In the genomic region with DNA sequence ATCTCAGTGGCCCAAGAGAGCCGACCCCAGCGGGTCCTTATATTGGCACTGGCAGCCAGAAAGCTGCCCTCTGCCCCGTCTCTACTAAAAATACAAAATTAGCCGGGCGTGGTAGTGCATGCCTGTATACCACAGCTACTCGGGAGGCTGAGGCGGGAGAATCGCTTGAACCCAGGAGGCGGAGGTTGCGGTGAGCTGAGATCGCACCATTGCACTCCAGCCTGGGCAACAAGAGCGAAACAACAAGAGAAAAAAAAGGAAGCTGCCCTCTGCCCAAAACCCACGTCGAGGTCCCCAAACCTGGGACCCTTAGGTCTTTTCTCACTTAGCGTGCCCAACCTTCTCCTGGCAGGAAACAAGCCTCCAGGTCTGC, we compare ENCODE assay signal across 2 cellular contexts. TPM values are rescaled to one million over a fixed set of nuclear protein-coding genes. Genes with fewer than 3 reads are reported as not detected.
DNase-seq lines count a peak whose midpoint lies in the region; TF ChIP-seq lines count a peak whose summit lies in the region.
"Not testable (repeated sequence)": the region's sequence is repeated elsewhere in the genome, so short reads cannot be mapped to it uniquely, and the experiment has no call there.

No MANE protein-coding gene starts in this region.

- TF ChIP-seq CTCF in osteocyte (IDR thresholded peaks at IDR 0.05): not testable (repeated sequence)

- DNase-seq in activated CD4-positive, alpha-beta T cell treated with anti-CD3 and anti-CD28 coated beads, Interleukin-2, amount 10 ng/mL, durations not matched to agents 7 days and 5 days; osteocyte (ENCODE audit: extremely low spot score, unreplicated experiment): not testable (repeated sequence)

- not testable (repeated sequence) for H3K27me3 Mint-ChIP-seq in activated CD4-positive, alpha-beta T cell treated with anti-CD3 and anti-CD28 coated beads, Interleukin-2, amount 10 ng/mL, durations not matched to agents 7 days and 5 days; osteocyte (ENCODE audit: unreplicated experiment)

- peaks cover 78% of the 10 kb centered on the region for H3K4me1 Mint-ChIP-seq in activated CD4-positive, alpha-beta T cell treated with anti-CD3 and anti-CD28 coated beads, Interleukin-2, amount 10 ng/mL, durations not matched to agents 7 days and 5 days
- H3K4me1 Mint-ChIP-seq in osteocyte (ENCODE audit: unreplicated experiment): peaks cover 24% of the 10 kb centered on the region

- POLR2A ChIA-PET in activated CD4-positive, alpha-beta T cell treated with anti-CD3 and anti-CD28 coated beads, Interleukin-2, amount 10 ng/mL, durations not matched to agents 7 days and 5 days (lab: Charles Lee): interaction anchor here (0.7 to 1.2 kb wide), 2 partner anchors 19 to 479 kb away, joined by 3 to 4 read pairs; no protein-coding TSS in a partner anchor

- CTCF ChIA-PET in activated CD4-positive, alpha-beta T cell treated with anti-CD3 and anti-CD28 coated beads, Interleukin-2, amount 10 ng/mL, durations not matched to agents 7 days and 5 days (lab: Charles Lee): interaction anchor here (1.3 to 2.6 kb wide), 7 partner anchors 9 to 116 kb away, joined by 4 to 13 read pairs (median 6); a partner anchor contains a TSS

- H3K36me3 Mint-ChIP-seq in activated CD4-positive, alpha-beta T cell treated with anti-CD3 and anti-CD28 coated beads, Interleukin-2, amount 10 ng/mL, durations not matched to agents 7 days and 5 days (ENCODE audit: low read depth): peaks cover 60% of the 10 kb centered on the region
- peaks cover 25% of the 10 kb centered on the region for H3K36me3 Mint-ChIP-seq in osteocyte (ENCODE audit: unreplicated experiment)

- H3K9me3 Mint-ChIP-seq in activated CD4-positive, alpha-beta T cell treated with anti-CD3 and anti-CD28 coated beads, Interleukin-2, amount 10 ng/mL, durations not matched to agents 7 days and 5 days; osteocyte (ENCODE audit: unreplicated experiment): not testable (repeated sequence)

- H3K27ac Mint-ChIP-seq in activated CD4-positive, alpha-beta T cell treated with anti-CD3 and anti-CD28 coated beads, Interleukin-2, amount 10 ng/mL, durations not matched to agents 7 days and 5 days: peak overlapping the region; percentile 94
- peak overlapping the region; percentile 83 for H3K27ac Mint-ChIP-seq in osteocyte (ENCODE audit: unreplicated experiment)

- peak overlapping the region; percentile 97 for H3K4me3 Mint-ChIP-seq in activated CD4-positive, alpha-beta T cell treated with anti-CD3 and anti-CD28 coated beads, Interleukin-2, amount 10 ng/mL, durations not matched to agents 7 days and 5 days
- peak overlapping the region; percentile 92 for H3K4me3 Mint-ChIP-seq in osteocyte (ENCODE audit: unreplicated experiment)

RNA-seq across cellular contexts. Expression of a gene that starts 0.9 kb away (rescaled TPM):
- 100 to 1,000 TPM; 370 to 419 TPM for total RNA-seq in activated CD4-positive, alpha-beta T cell treated with anti-CD3 and anti-CD28 coated beads, Interleukin-2, amount 10 ng/mL, durations not matched to agents 7 days and 5 days
- total RNA-seq in osteocyte: 141 and 147 TPM in 2 replicates

RNA-seq across cellular contexts. Expression of a gene that starts 20.6 kb away (rescaled TPM):
- under 1 TPM; 0.29 to 0.57 TPM for total RNA-seq in activated CD4-positive, alpha-beta T cell treated with anti-CD3 and anti-CD28 coated beads, Interleukin-2, amount 10 ng/mL, durations not matched to agents 7 days and 5 days
- total RNA-seq in osteocyte: not detected in 2 replicates

RNA-seq across cellular contexts. Expression of a gene that starts 24.0 kb away (rescaled TPM):
- total RNA-seq in activated CD4-positive, alpha-beta T cell treated with anti-CD3 and anti-CD28 coated beads, Interleukin-2, amount 10 ng/mL, durations not matched to agents 7 days and 5 days: 100 to 1,000 TPM; 102 to 125 TPM
- total RNA-seq in osteocyte: 47.5 and 51.4 TPM in 2 replicates

RNA-seq across cellular contexts. Expression of a gene that starts 42.3 kb away (rescaled TPM):
- not detected for total RNA-seq in activated CD4-positive, alpha-beta T cell treated with anti-CD3 and anti-CD28 coated beads, Interleukin-2, amount 10 ng/mL, durations not matched to agents 7 days and 5 days
- total RNA-seq in osteocyte: not detected in 2 replicates

RNA-seq across cellular contexts. Expression of a gene that starts 51.7 kb away (rescaled TPM):
- total RNA-seq in activated CD4-positive, alpha-beta T cell treated with anti-CD3 and anti-CD28 coated beads, Interleukin-2, amount 10 ng/mL, durations not matched to agents 7 days and 5 days: under 1 TPM in 1 of 2 experiments, not detected in 1; 0.06 TPM
- not detected in 2 replicates for total RNA-seq in osteocyte
